ENCODE assay signal across 8 cellular contexts in genomic region chr20:50193851-50194830, GRCh38. TPM values are rescaled to one million over a fixed set of nuclear protein-coding genes. Genes with fewer than 3 reads are reported as not detected.
DNase-seq lines count a peak whose midpoint lies in the region; ATAC-seq and TF ChIP-seq lines count a peak whose summit lies in the region.

No MANE protein-coding gene starts in this region.

- BruUV-seq in MCF 10A (replicated peaks; lab: Mats Ljungman, UMichigan), result no TSS peak

- H3K4me1 ChIP-seq in left ventricle myocardium inferior, result peaks cover 56% of the 10 kb centered on the region
- peaks cover 15% of the 10 kb centered on the region for H3K4me1 ChIP-seq in mesodermal cell (ENCODE audit: control insufficient read depth, insufficient read depth, low read length, poor library complexity, severe bottlenecking)
- peaks cover 0 to 4% of the 10 kb centered on the region in 2 donors for H3K4me1 ChIP-seq in uterus

- WGBS in mesodermal cell (ENCODE audit: insufficient coverage in 2 of 2), 2 experiments, result 83 to 88% methylated on average over 16 to 17 of the region's 23 CpGs

- H3K4me3 ChIP-seq in left ventricle myocardium inferior, result peak overlapping the region; percentile 94
- peak overlapping the region; percentile 76 for H3K4me3 ChIP-seq in mesodermal cell (ENCODE audit: extremely low read depth, insufficient read depth, low read length, poor library complexity, severe bottlenecking)
- H3K4me3 ChIP-seq in uterus, result peak overlapping the region; percentile 56 to 97

- peak overlapping the region; percentile 90 for H3K27ac Mint-ChIP-seq in MCF 10A (ENCODE audit: low read depth, unreplicated experiment)

- TF ChIP-seq CTCF in left ventricle myocardium inferior (IDR thresholded peaks at IDR 0.05; ENCODE audit: borderline replicate concordance), result no peak
- TF ChIP-seq CTCF in MCF 10A (IDR thresholded peaks at IDR 0.05; ENCODE audit: unreplicated experiment), result no peak
- no peak for TF ChIP-seq CTCF in uterus (IDR thresholded peaks at IDR 0.05)

- H3K36me3 Mint-ChIP-seq in MCF 10A (ENCODE audit: insufficient read depth, unreplicated experiment), result peaks cover 50% of the 10 kb centered on the region

- DNase-seq in left ventricle myocardium inferior (no peak), left ventricle myocardium superior (no peak), MCF 10A (ENCODE audit: unreplicated experiment) (peak; percentile 42), uterus (no peak), GF-D8 (lab: John Stamatoyannopoulos, UW) (no peak), NCI-H2171 (lab: John Stamatoyannopoulos, UW) (no peak), NCI-H446 treated with DMSO at 0.1 percent for 48 hours (lab: John Stamatoyannopoulos, UW) (no peak)

- peaks cover 22% of the 10 kb centered on the region for H3K4me1 Mint-ChIP-seq in MCF 10A (ENCODE audit: insufficient read depth, unreplicated experiment)

- POLR2A ChIA-PET in MCF 10A (lab: Yijun Ruan, JAX), result interaction anchor here (0.6 to 4.6 kb wide), 24 partner anchors 9 to 716 kb away, joined by 3 to 79 read pairs (median 3); no protein-coding TSS in a partner anchor

- TF ChIP-seq POLR2A in uterus (IDR thresholded peaks at IDR 0.05), result no peak

- H3K27me3 Mint-ChIP-seq in MCF 10A (ENCODE audit: insufficient read depth, unreplicated experiment), result no peaks in the 10 kb centered on the region

- H3K4me3 Mint-ChIP-seq in MCF 10A (ENCODE audit: unreplicated experiment), result peak overlapping the region; percentile 90

- H3K27ac ChIP-seq in left ventricle myocardium inferior (replicated peaks) (peak overlapping the region; percentile 99), mesodermal cell (ENCODE audit: low read depth, low read length, severe bottlenecking) (no peak overlapping the region), uterus (peak overlapping the region; percentile 100)

- ATAC-seq in left ventricle myocardium superior, result no peak

- no peaks in the 10 kb centered on the region for H3K9me3 Mint-ChIP-seq in MCF 10A (ENCODE audit: unreplicated experiment)

- H3K36me3 ChIP-seq in left ventricle myocardium inferior, result peaks cover 8% of the 10 kb centered on the region
- H3K36me3 ChIP-seq in mesodermal cell (ENCODE audit: control insufficient read depth, insufficient read depth, low read length), result peaks cover 11% of the 10 kb centered on the region
- no peaks in the 10 kb centered on the region for H3K36me3 ChIP-seq in uterus

- peaks cover 3% of the 10 kb centered on the region for H3K9me3 ChIP-seq in left ventricle myocardium inferior (replicated peaks)
- H3K9me3 ChIP-seq in mesodermal cell (ENCODE audit: control insufficient read depth, low read length), result no peaks in the 10 kb centered on the region
- H3K9me3 ChIP-seq in uterus, result no peaks in the 10 kb centered on the region

- intact Hi-C loops in left ventricle myocardium inferior (cut with micrococcal nuclease) (no loop called here), left ventricle myocardium superior (cut with micrococcal nuclease) (no loop called here), MCF 10A (cut with micrococcal nuclease) (no loop called here), uterus (cut with DNase I; ENCODE audit: low total_unique reads) (loop anchor here (10.0 kb wide), 1 partner anchor 91 kb away; no protein-coding TSS in a partner anchor)

- H3K27me3 ChIP-seq in left ventricle myocardium inferior (ENCODE audit: low read depth) (no peaks in the 10 kb centered on the region), uterus (no peaks in the 10 kb centered on the region)

- CTCF ChIA-PET in MCF 10A (lab: Yijun Ruan, JAX), result interaction anchor here (0.6 to 1.1 kb wide), 4 partner anchors 95 to 245 kb away, joined by 3 to 4 read pairs (median 3); no protein-coding TSS in a partner anchor

RNA-seq across cellular contexts. Expression of gene CEBPB, which starts 3.5 kb away (rescaled TPM):
- total RNA-seq in left ventricle myocardium inferior (54.0 TPM), left ventricle myocardium superior (59.4 TPM), MCF 10A (2022) (221 and 226 TPM in 2 replicates), uterus (100 to 1,000 TPM in 1 of 4 donors, 10 to 100 TPM in 3; 15.6 to 100 (median 59.9) TPM)
- 23.6 TPM for polyA plus RNA-seq in mesodermal cell (2013, experiment 1 of 2)
- 19.7 TPM for polyA plus RNA-seq in mesodermal cell (2013, experiment 2 of 2)

RNA-seq across cellular contexts. Expression of gene PEDS1, which starts 40.6 kb away (rescaled TPM):
- 17.3 TPM for total RNA-seq in left ventricle myocardium inferior
- 31.1 TPM for total RNA-seq in left ventricle myocardium superior
- 26.0 and 30.5 TPM in 2 replicates for total RNA-seq in MCF 10A (2022)
- polyA plus RNA-seq in mesodermal cell (2013, experiment 1 of 2), result 40.5 TPM
- 35.7 TPM for polyA plus RNA-seq in mesodermal cell (2013, experiment 2 of 2)
- 10 to 100 TPM in 1 of 4 donors, 1 to 10 TPM in 3; 1.5 to 19.8 (median 6.1) TPM for total RNA-seq in uterus
